ENCODE assay signal across 13 cellular contexts in genomic region chr19:22422220-22422619, GRCh38. TPM values are rescaled to one million over a fixed set of nuclear protein-coding genes. Genes with fewer than 3 reads are reported as not detected.
DNase-seq lines count a peak whose midpoint lies in the region; ATAC-seq and TF ChIP-seq lines count a peak whose summit lies in the region.
"Had no signal": no experiment of that assay in that cellular context is flagged by ENCODE, and none has a peak within 500 bp of the region (broad histone marks: within the 10 kb centered on the region; RNA-seq: fewer than 3 reads in every experiment).

Gene ZNF98, minus strand, starts transcription at chr19:22422346. Its CDS starts 122 bp downstream, at chr19:22422224.

- H3K4me3 ChIP-seq in body of pancreas: no peak within 1 kb of the TSS
- peak within 1 kb of the TSS; percentile 58 to 78 (median 64) for H3K4me3 ChIP-seq in subcutaneous abdominal adipose tissue (ENCODE audit: low read depth in 1 of 5, low read length in 5 of 5)
- H3K4me3 ChIP-seq in brain microvascular endothelial cell (ENCODE audit: low read depth, low read length): no peak within 1 kb of the TSS

- ATAC-seq in body of pancreas (peak; percentile 89), GM18870 (IDR thresholded peaks at IDR 0.05; ENCODE audit: unreplicated experiment) (no peak)
- ATAC-seq: PC-3; stimulated activated memory B cell treated with anti-CD40 and anti-IgM and Interleukin-4, amounts not matched to agents 10 μg/mL and 1 μg/mL and 100 μg/mL, for 72 hours had no signal

- H3K36me3 ChIP-seq in body of pancreas (replicated peaks in 1 of 2; ENCODE audit: insufficient read depth in 1 of 2, low read depth in 2 of 2) (no peaks in the 10 kb centered on the region), subcutaneous abdominal adipose tissue (ENCODE audit: control insufficient read depth in 5 of 5, insufficient read depth in 5 of 5, low read length in 5 of 5) (no peaks in the 10 kb centered on the region), brain microvascular endothelial cell (replicated peaks) (no peaks in the 10 kb centered on the region)

- WGBS in body of pancreas, 2 donors: 0 to 2% methylated on average over 9 to 16 of the region's 16 CpGs

- no peak for TF ChIP-seq POLR2A in body of pancreas (IDR thresholded peaks at IDR 0.05)

- H3K4me1 ChIP-seq in body of pancreas (no peaks in the 10 kb centered on the region), subcutaneous abdominal adipose tissue (ENCODE audit: control insufficient read depth in 5 of 5, insufficient read depth in 5 of 5, low read length in 5 of 5) (peaks cover 0 to 4% (median 0%) of the 10 kb centered on the region in 5 donors)

- intact Hi-C loops in body of pancreas (cut with DNase I): no loop called here

- in situ Hi-C loops in brain microvascular endothelial cell (cut with HindIII; ENCODE audit: low pct_ligation_motif_present, low sequenced_read_pairs): no loop called here

- H3K27me3 ChIP-seq in body of pancreas (no peaks in the 10 kb centered on the region), subcutaneous abdominal adipose tissue (ENCODE audit: control insufficient read depth in 5 of 5, insufficient read depth in 4 of 5, low read length in 5 of 5) (no peaks in the 10 kb centered on the region), brain microvascular endothelial cell (replicated peaks) (no peaks in the 10 kb centered on the region)

- DNase-seq in KG1 (lab: John Stamatoyannopoulos, UW): peak; percentile 69
- peak; percentile 59 to 75 (median 66) for DNase-seq in body of pancreas
- peak; percentile 70 for DNase-seq in kidney tubule cell (ENCODE audit: low spot score)
- DNase-seq in brain microvascular endothelial cell: no peak
- no peak for DNase-seq in NAMALWA (ENCODE audit: low spot score)
- DNase-seq in NCI-H128 (lab: John Stamatoyannopoulos, UW; ENCODE audit: unreplicated experiment): no peak
- DNase-seq: activated CD8-positive, alpha-beta memory T cell treated with anti-CD3 and anti-CD28 coated beads, Interleukin-2, amount 50 U/mL, for 4 hours; NCI-H187 treated with DMSO at 0.1 percent for 48 hours; PC-3 had no signal

- H3K27ac ChIP-seq in body of pancreas (peak within 1 kb of the TSS in 3 of 4 donors; percentile 29 to 53 (median 38)), subcutaneous abdominal adipose tissue (ENCODE audit: low read depth, low read length) (no peak within 1 kb of the TSS), brain microvascular endothelial cell (no peak within 1 kb of the TSS)

- H3K9me3 ChIP-seq in body of pancreas (peaks cover 0 to 3% (median 0%) of the 10 kb centered on the region in 3 donors), subcutaneous abdominal adipose tissue (ENCODE audit: control insufficient read depth in 5 of 5, low read length in 5 of 5) (peaks cover 0 to 31% (median 14%) of the 10 kb centered on the region in 5 donors)

- H3K9ac ChIP-seq in subcutaneous abdominal adipose tissue (ENCODE audit: low read length in 5 of 5): peak within 1 kb of the TSS in 1 of 5 donors; percentile 62

- no peak for TF ChIP-seq CTCF in body of pancreas (IDR thresholded peaks at IDR 0.05)
- TF ChIP-seq CTCF in brain microvascular endothelial cell (IDR thresholded peaks at IDR 0.05; ENCODE audit: low read depth, low read length, missing control alignments): no peak

RNA-seq across cellular contexts. Expression of gene ZNF98, which starts in this region (rescaled TPM):
- total RNA-seq in body of pancreas: 10 to 100 TPM in 1 of 2 donors, under 1 TPM in 1; 0.26 to 30.0 TPM
- total RNA-seq: neural crest cell had no signal

Comparison
In these comparisons a context has a peak if more than half of its experiments do, and no peak if none do; other contexts are left out.
1. DNase-seq: peak in KG1 (single experiment), body of pancreas (4 of 4) and kidney tubule cell (single experiment); none in brain microvascular endothelial cell (single experiment), NAMALWA (single experiment) and NCI-H128 (single experiment).
2. H3K27ac ChIP-seq: peak in body of pancreas (3 of 4); none in subcutaneous abdominal adipose tissue (single experiment) and brain microvascular endothelial cell (single experiment).
3. H3K4me3 ChIP-seq: peak in subcutaneous abdominal adipose tissue (5 of 5); none in body of pancreas (0 of 2) and brain microvascular endothelial cell (single experiment).